1 cellular context compared by ENCODE assay signal in the genomic region with DNA sequence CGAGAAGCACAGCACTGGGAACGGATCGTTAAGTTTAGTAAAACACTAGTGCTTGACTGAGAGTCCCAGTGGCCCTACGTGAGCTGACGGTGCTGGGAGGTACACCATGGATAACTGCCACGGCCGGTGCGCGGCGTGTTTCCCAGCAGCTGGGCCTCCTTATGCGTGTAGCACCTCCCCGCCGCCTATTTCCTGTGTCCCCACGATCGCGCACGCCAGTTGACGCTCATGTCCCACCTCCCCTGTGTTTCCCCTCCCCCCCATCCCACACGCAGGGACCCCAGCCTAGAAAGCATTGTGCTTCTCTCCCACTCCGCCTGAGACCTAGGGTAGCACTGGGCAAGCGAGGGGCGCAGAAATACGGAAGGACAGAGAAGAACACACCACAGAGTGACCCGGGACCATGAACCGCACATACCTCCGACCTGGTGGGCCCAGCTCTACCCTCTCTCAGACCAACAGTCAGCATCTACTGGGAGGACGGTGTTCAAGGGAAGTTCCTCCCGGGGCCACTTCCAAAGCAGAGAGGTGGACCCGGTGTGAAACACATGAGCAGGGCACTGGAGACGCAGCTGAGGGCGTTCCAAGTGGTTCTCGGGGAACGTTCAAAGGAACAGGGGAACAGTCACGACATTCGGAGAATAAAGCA.
TF ChIP-seq lines count a peak whose summit lies in the region.

No MANE protein-coding gene starts in this region.

TF ChIP-seq in HEK293T, 16 proteins besides CTCF, POLR2A, EP300 and RAD21:
- no peak for TF ChIP-seq LEF1 (IDR thresholded peaks at IDR 0.05; ENCODE audit: borderline replicate concordance)
- no peak for TF ChIP-seq TARDBP (IDR thresholded peaks at IDR 0.05)
- TF ChIP-seq, protein P1, sequence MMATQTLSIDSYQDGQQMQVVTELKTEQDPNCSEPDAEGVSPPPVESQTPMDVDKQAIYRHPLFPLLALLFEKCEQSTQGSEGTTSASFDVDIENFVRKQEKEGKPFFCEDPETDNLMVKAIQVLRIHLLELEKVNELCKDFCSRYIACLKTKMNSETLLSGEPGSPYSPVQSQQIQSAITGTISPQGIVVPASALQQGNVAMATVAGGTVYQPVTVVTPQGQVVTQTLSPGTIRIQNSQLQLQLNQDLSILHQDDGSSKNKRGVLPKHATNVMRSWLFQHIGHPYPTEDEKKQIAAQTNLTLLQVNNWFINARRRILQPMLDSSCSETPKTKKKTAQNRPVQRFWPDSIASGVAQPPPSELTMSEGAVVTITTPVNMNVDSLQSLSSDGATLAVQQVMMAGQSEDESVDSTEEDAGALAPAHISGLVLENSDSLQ (IDR thresholded peaks at IDR 0.05): no peak
